Comparison of ENCODE assay signal across 7 cellular contexts in the genomic region with DNA sequence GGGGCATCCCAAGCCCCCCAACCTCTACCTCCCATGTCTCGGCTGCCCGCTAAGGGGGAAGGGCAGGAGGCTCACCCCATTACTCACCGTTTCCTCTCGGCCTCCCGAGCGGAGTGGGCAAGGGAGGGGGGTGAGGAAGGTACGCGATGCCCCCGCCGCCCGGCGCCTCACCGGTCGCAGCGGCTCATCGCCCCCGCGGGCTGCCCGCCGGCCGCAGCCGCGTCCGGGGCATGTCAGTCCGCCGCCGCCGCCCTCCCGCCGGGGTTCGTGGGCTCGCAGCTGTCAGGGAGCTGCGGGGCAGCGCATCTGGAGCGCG. TPM values are rescaled to one million over a fixed set of nuclear protein-coding genes. Genes with fewer than 3 reads are reported as not detected.
DNase-seq lines count a peak whose midpoint lies in the region; ATAC-seq and TF ChIP-seq lines count a peak whose summit lies in the region.

No MANE protein-coding gene starts in this region.

- H3K4me1 ChIP-seq in mesodermal cell (ENCODE audit: control insufficient read depth, insufficient read depth, low read length, poor library complexity, severe bottlenecking): peaks cover 15% of the 10 kb centered on the region

- DNase-seq in HK-2 (ENCODE audit: unreplicated experiment) (peak; percentile 9), cardiac fibroblast (ENCODE audit: low read depth in 2 of 2) (peak in 1 of 2 donors; percentile 2), RPMI8226 (no peak), SHP77 treated with DMSO at 0.1 percent for 48 hours (lab: John Stamatoyannopoulos, UW) (no peak)

- no peak overlapping the region for H3K27ac ChIP-seq in mesodermal cell (ENCODE audit: low read depth, low read length, severe bottlenecking)

- 0 to 1% methylated on average over 21 to 25 of the region's 36 CpGs for WGBS in mesodermal cell (ENCODE audit: insufficient coverage in 2 of 2), 2 experiments

- ATAC-seq in GM18505 (IDR thresholded peaks at IDR 0.05; ENCODE audit: unreplicated experiment) (peak; percentile 20), HG02588 (IDR thresholded peaks at IDR 0.05; ENCODE audit: unreplicated experiment) (no peak)

- peak overlapping the region; percentile 39 to 48 for H3K4me3 ChIP-seq in cardiac fibroblast (replicated peaks in 1 of 2; ENCODE audit: low read depth in 2 of 2, low read length in 2 of 2)
- H3K4me3 ChIP-seq in mesodermal cell (ENCODE audit: extremely low read depth, insufficient read depth, low read length, poor library complexity, severe bottlenecking): peak overlapping the region; percentile 49

- TF ChIP-seq CTCF in cardiac fibroblast (IDR thresholded peaks at IDR 0.05; ENCODE audit: low read depth, low read length): no peak

- TF ChIP-seq POLR2A in GM18505 (IDR thresholded peaks at IDR 0.05; ENCODE audit: borderline replicate concordance, extremely low read depth, insufficient read depth, insufficient read length): no peak

- no peaks in the 10 kb centered on the region for H3K9me3 ChIP-seq in mesodermal cell (ENCODE audit: control insufficient read depth, low read length)

- H3K36me3 ChIP-seq in mesodermal cell (ENCODE audit: control insufficient read depth, insufficient read depth, low read length): no peaks in the 10 kb centered on the region

RNA-seq across cellular contexts. Expression of a gene that starts 0.5 kb away (rescaled TPM):
- polyA plus RNA-seq in mesodermal cell (2013, experiment 1 of 2): 1.3 TPM
- 0.71 TPM for polyA plus RNA-seq in mesodermal cell (2013, experiment 2 of 2)
